24 cellular contexts compared by ENCODE assay signal in the genomic region with DNA sequence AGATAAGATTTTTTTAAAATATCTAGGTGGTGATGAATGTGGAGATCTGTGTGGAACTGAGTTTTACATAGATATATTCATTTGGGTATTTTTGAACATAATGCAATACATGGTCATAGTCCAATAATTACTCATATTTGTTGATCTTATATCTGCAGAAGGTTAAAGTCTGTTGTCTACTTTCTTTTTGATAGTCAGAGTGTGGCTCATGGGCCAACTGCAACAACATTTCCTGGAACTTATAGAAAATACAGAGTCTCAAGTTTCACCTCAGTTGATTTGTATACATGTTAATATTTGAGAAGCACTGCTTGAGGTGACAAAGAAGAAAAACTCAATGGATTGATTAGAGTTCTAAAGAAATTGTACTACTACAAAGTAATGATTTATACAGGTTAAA.
"Had no signal": no experiment of that assay in that cellular context is flagged by ENCODE, and none has a peak within 500 bp of the region (broad histone marks: within the 10 kb centered on the region; RNA-seq: fewer than 3 reads in every experiment).

No MANE protein-coding gene starts in this region.

- FAIRE-seq: endothelial cell of umbilical vein, islet of Langerhans, keratinocyte had no signal

- H3K4me3 ChIP-seq: coronary artery, dorsolateral prefrontal cortex, esophagus squamous epithelium, gastrocnemius medialis, heart right ventricle, left lung, lower lobe of right lung had no signal

- DNase-seq: dermis blood vessel endothelial cell; dorsolateral prefrontal cortex; effector CD4-positive, alpha-beta T cell; effector memory CD4-positive, alpha-beta T cell; erythroblast; esophagus squamous epithelium; foreskin fibroblast; foreskin melanocyte; gastrocnemius medialis; glutamatergic neuron; head of caudate nucleus; heart right ventricle; hippocampal formation; left cardiac atrium; left lung; left ventricle myocardium superior; lower lobe of right lung; mesendoderm; midbrain had no signal

- H3K9me3 ChIP-seq: esophagus squamous epithelium, gastrocnemius medialis, left lung, lower lobe of right lung had no signal

- H3K27ac ChIP-seq: coronary artery, dorsolateral prefrontal cortex, epithelial cell of prostate, esophagus squamous epithelium, gastrocnemius medialis, heart right ventricle, left lung, lower lobe of right lung had no signal

- H3K27me3 ChIP-seq: dorsolateral prefrontal cortex, esophagus squamous epithelium, gastrocnemius medialis, heart right ventricle, left lung had no signal

- H3K4me1 ChIP-seq: esophagus squamous epithelium, gastrocnemius medialis, heart right ventricle, left lung, lower lobe of right lung had no signal

- H3K36me3 ChIP-seq: esophagus squamous epithelium, gastrocnemius medialis, heart right ventricle, left lung, lower lobe of right lung had no signal
